In the genomic region with DNA sequence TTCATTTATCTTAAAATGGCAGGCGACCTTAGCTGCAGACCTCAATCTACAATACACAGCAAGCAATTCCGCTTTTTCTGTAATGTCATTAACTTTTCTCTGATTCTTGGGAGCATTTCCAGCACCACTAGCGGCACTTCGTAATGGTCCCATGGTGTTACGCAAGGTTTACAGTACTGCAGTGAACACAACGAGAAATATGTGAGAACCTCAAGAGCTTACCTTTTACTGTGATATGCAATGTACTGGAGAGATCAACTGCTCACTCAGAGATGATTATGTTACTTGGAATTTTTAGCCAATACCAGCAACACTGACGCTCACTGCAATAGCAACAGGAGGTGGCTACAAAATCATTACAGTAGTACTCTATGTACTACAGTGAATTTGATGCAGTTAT, we compare ENCODE assay signal across 15 cellular contexts. TPM values are rescaled to one million over a fixed set of nuclear protein-coding genes. Genes with fewer than 3 reads are reported as not detected.
A peak's percentile ranks its signal among the peaks of the same experiment; 100 is the strongest.
DNase-seq lines count a peak whose midpoint lies in the region; ATAC-seq and TF ChIP-seq lines count a peak whose summit lies in the region.
"Had no signal": no experiment of that assay in that cellular context is flagged by ENCODE, and none has a peak within 500 bp of the region (broad histone marks: within the 10 kb centered on the region; RNA-seq: fewer than 3 reads in every experiment).

No MANE protein-coding gene starts in this region.

- no peak overlapping the region for H3K4me3 ChIP-seq in astrocyte of the cerebellum (ENCODE audit: low read depth, low read length)
- no peak overlapping the region for H3K4me3 ChIP-seq in right cardiac atrium (ENCODE audit: low read length)
- H3K4me3 ChIP-seq: lower lobe of right lung, psoas muscle, SJCRH30 had no signal

- no peak for TF ChIP-seq CTCF in astrocyte of the cerebellum (IDR thresholded peaks at IDR 0.05; ENCODE audit: low read depth, low read length, missing control alignments)

- no peaks in the 10 kb centered on the region for H3K27me3 ChIP-seq in right cardiac atrium (ENCODE audit: control insufficient read depth, insufficient read depth)
- H3K27me3 ChIP-seq: SJCRH30 had no signal

- H3K4me1 ChIP-seq in right cardiac atrium (ENCODE audit: control insufficient read depth, insufficient read depth, low read length), result peaks cover 3% of the 10 kb centered on the region

- in situ Hi-C loops in astrocyte of the cerebellum (cut with HindIII; ENCODE audit: low sequenced_read_pairs), result no loop called here

- peak; percentile 43 for DNase-seq in EH (ENCODE audit: low read depth)
- peak; percentile 75 for DNase-seq in NCI-H226
- peak; percentile 15 for DNase-seq in astrocyte of the cerebellum (ENCODE audit: low read depth)
- peak; percentile 52 for DNase-seq in kidney tubule cell (ENCODE audit: low spot score)
- no peak for DNase-seq in right cardiac atrium
- no peak for DNase-seq in central memory CD4-positive, alpha-beta T cell
- no peak for DNase-seq in activated T-cell treated with anti-CD3 and anti-CD28 coated beads for 4 hours
- DNase-seq: lower lobe of right lung; naive B cell; NCI-H1417 treated with DMSO at 0.1 percent for 48 hours; NCI-H2227 treated with DMSO at 0.1 percent for 48 hours; NK-92 treated with Interleukin-12 subunit alpha and Interleukin-12 subunit beta, amount 100 ng/mL, for 24 hours; psoas muscle; SJCRH30 had no signal

- H3K27ac ChIP-seq in right cardiac atrium (ENCODE audit: low read length), result no peak overlapping the region
- H3K27ac ChIP-seq: lower lobe of right lung, psoas muscle, SJCRH30 had no signal

- 92% methylated on average over 7 of the region's 7 CpGs for WGBS in right cardiac atrium

- H3K9me3 ChIP-seq in right cardiac atrium (ENCODE audit: control insufficient read depth, low read length), result no peaks in the 10 kb centered on the region
- H3K9me3 ChIP-seq: lower lobe of right lung, psoas muscle, SJCRH30 had no signal

- intact Hi-C loops in right cardiac atrium (cut with DNase I), result no loop called here

- ATAC-seq in right cardiac atrium, result no peak
- no peak for ATAC-seq in HG03045 (IDR thresholded peaks at IDR 0.05; ENCODE audit: unreplicated experiment)
- ATAC-seq: psoas muscle had no signal

RNA-seq across cellular contexts. Expression of a gene that starts 2.8 kb away (rescaled TPM):
- total RNA-seq in right cardiac atrium, result 10 to 100 TPM in 2 of 4 donors, 1 to 10 TPM in 2; 9.0 to 10.7 (median 9.7) TPM
- 6.5 TPM for polyA plus RNA-seq in right cardiac atrium

RNA-seq across cellular contexts. Expression of a gene that starts 40.1 kb away (rescaled TPM):
- total RNA-seq in right cardiac atrium, result 10 to 100 TPM; 19.4 to 27.2 (median 22.9) TPM
- 21.6 TPM for polyA plus RNA-seq in right cardiac atrium

Comparison
In these comparisons a context has a peak if more than half of its experiments do, and no peak if none do; other contexts are left out.
1. DNase-seq: peak in EH (single experiment), NCI-H226 (single experiment), astrocyte of the cerebellum (single experiment) and kidney tubule cell (single experiment); none in right cardiac atrium (0 of 3), central memory CD4-positive, alpha-beta T cell (single experiment) and activated T-cell treated with anti-CD3 and anti-CD28 coated beads for 4 hours (single experiment).